In the genomic region with DNA sequence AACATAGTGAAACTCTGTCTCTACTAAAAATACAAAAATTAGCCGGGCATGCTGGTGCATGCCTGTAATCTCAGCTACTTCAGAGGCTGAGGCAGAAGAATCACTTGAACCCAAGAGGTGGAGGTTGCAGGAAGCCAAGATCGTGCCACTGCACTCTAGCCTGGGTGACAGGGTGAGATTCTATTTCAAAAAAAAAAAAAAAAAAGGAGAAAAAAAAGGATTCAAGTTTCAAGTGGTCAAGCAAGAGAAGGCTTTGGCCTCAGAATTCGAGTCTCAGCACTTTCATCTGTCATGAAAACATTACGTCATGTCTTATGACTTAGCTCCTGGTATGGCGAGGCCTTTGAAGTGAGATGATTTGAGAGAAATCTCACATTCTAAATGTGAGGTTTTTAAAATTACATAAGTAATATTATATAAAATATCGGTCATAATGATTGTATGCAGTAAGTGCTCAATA, we compare ENCODE assay signal across 15 cellular contexts. TPM values are rescaled to one million over a fixed set of nuclear protein-coding genes. Genes with fewer than 3 reads are reported as not detected.
DNase-seq lines count a peak whose midpoint lies in the region; ATAC-seq, FAIRE-seq and TF ChIP-seq lines count a peak whose summit lies in the region.
"Had no signal": no experiment of that assay in that cellular context is flagged by ENCODE, and none has a peak within 500 bp of the region (broad histone marks: within the 10 kb centered on the region; RNA-seq: fewer than 3 reads in every experiment).

No MANE protein-coding gene starts in this region.

- TF ChIP-seq POLR2A in HepG2 (IDR thresholded peaks at IDR 0.05; ENCODE audit: insufficient read depth in 1 of 2, low read depth in 2 of 2, low read length in 2 of 2) = no peak

- H3K36me3 ChIP-seq in HepG2 (replicated peaks in 1 of 2; ENCODE audit: control insufficient read depth in 1 of 2, insufficient read depth in 2 of 2, low read length in 2 of 2) (no peaks in the 10 kb centered on the region), colonic mucosa (no peaks in the 10 kb centered on the region)
- no peaks in the 10 kb centered on the region for H3K36me3 ChIP-seq in CD4-positive, alpha-beta memory T cell (ENCODE audit: insufficient read depth, low read length)
- H3K36me3 ChIP-seq: ascending aorta, heart left ventricle, neutrophil had no signal

- no peaks in the 10 kb centered on the region for H3K79me2 ChIP-seq in HepG2 (ENCODE audit: insufficient read depth, low read length)

- POLR2A ChIA-PET in HepG2 (lab: Yijun Ruan, JAX) = no interaction called here
- POLR2A ChIA-PET in CD4-positive, alpha-beta memory T cell (lab: Charles Lee; ENCODE audit: partially characterized antibody) = no interaction called here

- no peak overlapping the region for H3K9ac ChIP-seq in HepG2 (ENCODE audit: insufficient read depth, low read depth, low read length)
- no peak overlapping the region for H3K9ac ChIP-seq in colonic mucosa (ENCODE audit: low read depth in 2 of 2, low read length in 2 of 2)
- H3K9ac ChIP-seq: KMS-11 had no signal

- ATAC-seq in GM18867 (IDR thresholded peaks at IDR 0.05; ENCODE audit: unreplicated experiment) (peak; percentile 35), GM21528 (IDR thresholded peaks at IDR 0.05; ENCODE audit: low FRiP score, unreplicated experiment) (peak; percentile 35), HG03108 (IDR thresholded peaks at IDR 0.05; ENCODE audit: unreplicated experiment) (peak; percentile 9), HepG2 (no peak)

- no peak for TF ChIP-seq EP300 in HepG2 (IDR thresholded peaks at IDR 0.05; ENCODE audit: low read depth in 2 of 2, low read length in 2 of 2)
- TF ChIP-seq EP300 in HepG2 (CRISPR knock-in tag; IDR thresholded peaks at IDR 0.05; ENCODE audit: borderline replicate concordance) = no peak

- BruUV-seq in HepG2 (replicated peaks; lab: Mats Ljungman, UMichigan) = no TSS peak

- no peak for FAIRE-seq in HepG2 (lab: Jason Lieb, UNC)

- no peak for DNase-seq in HepG2 (ENCODE audit: low spot score)
- DNase-seq in colonic mucosa = no peak
- no peak for DNase-seq in NCI-H748 treated with DMSO at 0.1 percent for 48 hours (lab: John Stamatoyannopoulos, UW)
- DNase-seq in OCI-M2 (lab: John Stamatoyannopoulos, UW; ENCODE audit: unreplicated experiment) = no peak
- no peak for DNase-seq in CD4-positive, alpha-beta memory T cell
- DNase-seq: effector CD8-positive, alpha-beta T cell; NCI-H2081 had no signal

- no peak overlapping the region for H2AFZ ChIP-seq in HepG2 (ENCODE audit: low read length)

- CTCF ChIA-PET in HepG2 (lab: Yijun Ruan, JAX; ENCODE audit: low intra/inter-chr PET ratio, low total read pairs) = no interaction called here
- CTCF ChIA-PET in CD4-positive, alpha-beta memory T cell (lab: Charles Lee; ENCODE audit: partially characterized antibody) = no interaction called here

- H3K4me3 ChIP-seq in HepG2 (replicated peaks in 1 of 3; ENCODE audit: insufficient read depth in 1 of 3, low read depth in 2 of 3, low read length in 3 of 3) = no peak overlapping the region
- H3K4me3 ChIP-seq in colonic mucosa = no peak overlapping the region
- H3K4me3 ChIP-seq in CD4-positive, alpha-beta memory T cell (ENCODE audit: low read length in 2 of 2) = no peak overlapping the region
- H3K4me3 ChIP-seq: ascending aorta, heart left ventricle had no signal

- 50% methylated on average over 6 of the region's 6 CpGs for WGBS in HepG2 (ENCODE audit: low lambda C conversion rate)

- H3K27me3 ChIP-seq in HepG2 (ENCODE audit: control insufficient read depth in 1 of 2, insufficient read depth in 2 of 2, low read length in 2 of 2) = peaks cover 0 to 11% of the 10 kb centered on the region in 2 experiments; a peak in 2 of 5 replicates
- no peaks in the 10 kb centered on the region for H3K27me3 ChIP-seq in colonic mucosa
- no peaks in the 10 kb centered on the region for H3K27me3 ChIP-seq in CD4-positive, alpha-beta memory T cell (ENCODE audit: insufficient read depth, low read length)
- H3K27me3 ChIP-seq: ascending aorta, neutrophil had no signal

- peaks cover 0 to under 1% (median 0%) of the 10 kb centered on the region in 4 donors for H3K4me1 Mint-ChIP-seq in CD4-positive, alpha-beta memory T cell

- intact Hi-C loops in HepG2 (cut with micrococcal nuclease; ENCODE audit: unreplicated experiment) (no loop called here), colonic mucosa (cut with DNase I) (no loop called here)
- intact Hi-C loops in CD4-positive, alpha-beta memory T cell (cut with micrococcal nuclease) = no loop called here

- H3K9me3 ChIP-seq in HepG2 (ENCODE audit: low read length) (no peaks in the 10 kb centered on the region), colonic mucosa (no peaks in the 10 kb centered on the region)
- H3K9me3 ChIP-seq in CD4-positive, alpha-beta memory T cell (ENCODE audit: control insufficient read depth in 1 of 2, low read length in 2 of 2) = no peaks in the 10 kb centered on the region
- H3K9me3 ChIP-seq: ascending aorta, heart left ventricle, neutrophil had no signal

- no peak overlapping the region for H3K4me2 ChIP-seq in HepG2 (ENCODE audit: low read depth, low read length)
- H3K4me2 ChIP-seq: KMS-11 had no signal

- H3K9me3 Mint-ChIP-seq in CD4-positive, alpha-beta memory T cell = peaks cover 0 to 2% (median 0%) of the 10 kb centered on the region in 8 donors

- in situ Hi-C loops in HepG2 (cut with HindIII; ENCODE audit: extremely low pct_ligation_motif_present, low pct_unique_long_range_greater_than_20kb) = no loop called here

- TF ChIP-seq CTCF in HepG2 (CRISPR knock-in tag; IDR thresholded peaks at IDR 0.05) = no peak
- TF ChIP-seq CTCF in colonic mucosa (IDR thresholded peaks at IDR 0.05) = no peak

- no peak for TF ChIP-seq RAD21 in HepG2 (CRISPR knock-in tag; IDR thresholded peaks at IDR 0.05)

- H3K27ac ChIP-seq in HepG2 (ENCODE audit: extremely low read length, insufficient read depth, low read length) (no peak overlapping the region), colonic mucosa (no peak overlapping the region)
- no peak overlapping the region for H3K27ac ChIP-seq in CD4-positive, alpha-beta memory T cell (ENCODE audit: low read depth, low read length)
- H3K27ac ChIP-seq: ascending aorta, KMS-11, neutrophil had no signal

- H4K20me1 ChIP-seq in HepG2 (ENCODE audit: insufficient read depth, low read length) = no peaks in the 10 kb centered on the region

- H3K4me1 ChIP-seq in HepG2 (ENCODE audit: insufficient read depth, low read length) (peaks cover 13% of the 10 kb centered on the region), colonic mucosa (no peaks in the 10 kb centered on the region)
- H3K4me1 ChIP-seq in CD4-positive, alpha-beta memory T cell (ENCODE audit: insufficient read depth, low read length) = no peaks in the 10 kb centered on the region
- H3K4me1 ChIP-seq: ascending aorta had no signal

- no peaks in the 10 kb centered on the region for H3K36me3 Mint-ChIP-seq in CD4-positive, alpha-beta memory T cell

- no peak overlapping the region for H3K4me3 Mint-ChIP-seq in CD4-positive, alpha-beta memory T cell
- H3K4me3 Mint-ChIP-seq: stimulated activated naive CD8-positive, alpha-beta T cell treated with anti-CD3 and anti-CD28 coated beads, Interleukin-15, Interleukin-2, amounts not matched to agents 100 ng/mL and 50 ng/mL, for 24 hours had no signal

- H3K27ac Mint-ChIP-seq in CD4-positive, alpha-beta memory T cell = no peak overlapping the region
- H3K27ac Mint-ChIP-seq: stimulated activated naive CD8-positive, alpha-beta T cell treated with anti-CD3 and anti-CD28 coated beads, Interleukin-15, Interleukin-2, amounts not matched to agents 100 ng/mL and 50 ng/mL, for 24 hours had no signal

- peaks cover 6 to 24% of the 10 kb centered on the region in 2 donors for H3K27me3 Mint-ChIP-seq in CD4-positive, alpha-beta memory T cell

RNA-seq across cellular contexts. Expression of a gene that starts 21.2 kb away (rescaled TPM):
- 11.4 and 15.5 TPM in 2 replicates for total RNA-seq in HepG2 (2016; rRNA removed; fragmentation: Illumina TruSeq; extraction: Trizol)
- total RNA-seq in HepG2 (2016; cell fraction: cytosol; rRNA removed; fragmentation: Illumina TruSeq; extraction: Trizol; ENCODE audit: low read depth) = 17.0 and 17.1 TPM in 2 replicates
- 12.0 and 16.4 TPM in 2 replicates for total RNA-seq in HepG2 (2016; cell fraction: insoluble cytoplasmic fraction; rRNA removed; fragmentation: Illumina TruSeq; extraction: Trizol)
- total RNA-seq in HepG2 (2016; cell fraction: membrane; rRNA removed; fragmentation: Illumina TruSeq; extraction: Trizol) = 20.4 and 22.0 TPM in 2 replicates
- total RNA-seq in HepG2 (2016; cell fraction: nucleus; rRNA removed; fragmentation: Illumina TruSeq; extraction: Trizol) = 10.0 and 12.2 TPM in 2 replicates
- 24.3 and 28.9 TPM in 2 replicates for polyA plus RNA-seq in HepG2 (2011; rRNA removed)
- 43.6 and 44.6 TPM in 2 replicates for polyA plus RNA-seq in HepG2 (2011; cell fraction: cytosol; rRNA removed)
- polyA plus RNA-seq in HepG2 (2011; cell fraction: nucleus; rRNA removed) = 19.8 and 21.8 TPM in 2 replicates
- 27.9 and 45.4 TPM in 2 replicates for polyA plus RNA-seq in HepG2 (2012)
- polyA plus RNA-seq in HepG2 (2016; cell fraction: cytosol; fragmentation: Illumina TruSeq; extraction: Trizol; ENCODE audit: low read depth) = 32.7 and 33.4 TPM in 2 replicates
- polyA plus RNA-seq in HepG2 (2016; cell fraction: insoluble cytoplasmic fraction; fragmentation: Illumina TruSeq; extraction: Trizol; ENCODE audit: low read depth) = 17.5 and 19.2 TPM in 2 replicates
- 32.3 and 33.0 TPM in 2 replicates for polyA plus RNA-seq in HepG2 (2016; cell fraction: membrane; fragmentation: Illumina TruSeq; extraction: Trizol; ENCODE audit: low read depth)
- 15.6 and 21.5 TPM in 2 replicates for polyA plus RNA-seq in HepG2 (2016; cell fraction: nucleus; fragmentation: Illumina TruSeq; extraction: Trizol; ENCODE audit: insufficient read depth, low read depth)
- 43.4 and 47.9 TPM in 2 replicates for polyA minus RNA-seq in HepG2 (2011; rRNA and poly(A)+ RNA removed; ENCODE audit: low replicate concordance)
- polyA minus RNA-seq in HepG2 (2011; cell fraction: cytosol; rRNA and poly(A)+ RNA removed) = 18.8 and 19.4 TPM in 2 replicates
- 16.5 and 19.1 TPM in 2 replicates for polyA minus RNA-seq in HepG2 (2011; cell fraction: nucleus; rRNA and poly(A)+ RNA removed)
- 10 to 100 TPM; 28.6 to 43.3 TPM for total RNA-seq in colonic mucosa
- 10 to 100 TPM; 12.1 to 17.5 TPM for total RNA-seq in CD4-positive, alpha-beta memory T cell
- polyA plus RNA-seq in CD4-positive, alpha-beta memory T cell = 10 to 100 TPM; 15.5 to 23.5 TPM

RNA-seq across cellular contexts. Expression of a gene that starts 21.2 kb away (rescaled TPM):
- total RNA-seq in HepG2 (2016; rRNA removed; fragmentation: Illumina TruSeq; extraction: Trizol) (28.9 and 29.8 TPM in 2 replicates), colonic mucosa (10 to 100 TPM; 33.3 to 44.6 TPM)
- total RNA-seq in HepG2 (2016; cell fraction: cytosol; rRNA removed; fragmentation: Illumina TruSeq; extraction: Trizol; ENCODE audit: low read depth) = 4.7 and 6.3 TPM in 2 replicates
- 24.4 and 29.9 TPM in 2 replicates for total RNA-seq in HepG2 (2016; cell fraction: insoluble cytoplasmic fraction; rRNA removed; fragmentation: Illumina TruSeq; extraction: Trizol)
- total RNA-seq in HepG2 (2016; cell fraction: membrane; rRNA removed; fragmentation: Illumina TruSeq; extraction: Trizol) = 21.5 and 24.7 TPM in 2 replicates
- 14.1 and 17.2 TPM in 2 replicates for total RNA-seq in HepG2 (2016; cell fraction: nucleus; rRNA removed; fragmentation: Illumina TruSeq; extraction: Trizol)
- 20.0 and 24.1 TPM in 2 replicates for polyA plus RNA-seq in HepG2 (2011; rRNA removed)
- 17.2 and 25.9 TPM in 2 replicates for polyA plus RNA-seq in HepG2 (2011; cell fraction: cytosol; rRNA removed)
- 15.2 and 18.2 TPM in 2 replicates for polyA plus RNA-seq in HepG2 (2011; cell fraction: nucleus; rRNA removed)
- 18.2 TPM in 2 replicates for polyA plus RNA-seq in HepG2 (2012)
- polyA plus RNA-seq in HepG2 (2016; cell fraction: cytosol; fragmentation: Illumina TruSeq; extraction: Trizol; ENCODE audit: low read depth) = 3.0 and 3.2 TPM in 2 replicates
- 25.3 and 26.7 TPM in 2 replicates for polyA plus RNA-seq in HepG2 (2016; cell fraction: insoluble cytoplasmic fraction; fragmentation: Illumina TruSeq; extraction: Trizol; ENCODE audit: low read depth)
- polyA plus RNA-seq in HepG2 (2016; cell fraction: membrane; fragmentation: Illumina TruSeq; extraction: Trizol; ENCODE audit: low read depth) = 10.1 and 11.7 TPM in 2 replicates
- 17.2 and 17.7 TPM in 2 replicates for polyA plus RNA-seq in HepG2 (2016; cell fraction: nucleus; fragmentation: Illumina TruSeq; extraction: Trizol; ENCODE audit: insufficient read depth, low read depth)
- 51.4 and 60.3 TPM in 2 replicates for polyA minus RNA-seq in HepG2 (2011; rRNA and poly(A)+ RNA removed; ENCODE audit: low replicate concordance)
- polyA minus RNA-seq in HepG2 (2011; cell fraction: cytosol; rRNA and poly(A)+ RNA removed) = 25.4 and 30.2 TPM in 2 replicates
- 10.9 and 13.4 TPM in 2 replicates for polyA minus RNA-seq in HepG2 (2011; cell fraction: nucleus; rRNA and poly(A)+ RNA removed)
- 10 to 100 TPM; 29.2 to 29.9 TPM for total RNA-seq in CD4-positive, alpha-beta memory T cell
- 10 to 100 TPM; 18.1 to 34.1 TPM for polyA plus RNA-seq in CD4-positive, alpha-beta memory T cell
